ENCODE assay signal across 28 cellular contexts in genomic region chrX:16517206-16517605, GRCh38.
"Had no signal": no experiment of that assay in that cellular context is flagged by ENCODE, and none has a peak within 500 bp of the region (broad histone marks: within the 10 kb centered on the region; RNA-seq: fewer than 3 reads in every experiment).

No MANE protein-coding gene starts in this region.

- H3K27ac Mint-ChIP-seq: activated CD4-positive, alpha-beta memory T cell treated with anti-CD3 and anti-CD28 coated beads, Interleukin-2, amount 10 ng/mL, durations not matched to agents 7 days and 5 days; activated CD4-positive, alpha-beta T cell treated with anti-CD3 and anti-CD28 coated beads, Interleukin-2, amount 10 ng/mL, durations not matched to agents 24 days and 14 days; activated naive CD4-positive, alpha-beta T cell treated with anti-CD3 and anti-CD28 coated beads, Interleukin-2, amount 10 ng/mL, durations not matched to agents 7 days and 5 days; activated naive CD8-positive, alpha-beta T cell treated with anti-CD3 and anti-CD28 coated beads, Interleukin-2, amount 50 U/mL, for 24 hours; brain; effector memory CD8-positive, alpha-beta T cell; memory B cell; stimulated activated naive B cell treated with anti-CD40 and anti-IgM and Interleukin-4, amounts not matched to agents 10 μg/mL and 1 μg/mL and 100 μg/mL, for 72 hours; T-cell; T-helper 2 cell treated with Interferon-gamma antibody and Interleukin-4, amounts not matched to agents 5 μg/mL and 100 μg/mL, for 36 hours had no signal

- DNase-seq: activated CD4-positive, alpha-beta memory T cell treated with anti-CD3 and anti-CD28 coated beads, Interleukin-2, amount 10 ng/mL, durations not matched to agents 7 days and 5 days; activated CD4-positive, alpha-beta T cell treated with anti-CD3 and anti-CD28 coated beads, Interleukin-2, amount 10 ng/mL, durations not matched to agents 24 days and 14 days; activated effector memory CD4-positive, alpha-beta T cell treated with anti-CD3 and anti-CD28 coated beads, Interleukin-2, amount 50 U/mL, for 16 hours; activated naive CD4-positive, alpha-beta T cell treated with anti-CD3 and anti-CD28 coated beads, Interleukin-2, amount 10 ng/mL, durations not matched to agents 7 days and 5 days; activated naive CD8-positive, alpha-beta T cell treated with anti-CD3 and anti-CD28 coated beads, Interleukin-2, amount 50 U/mL, for 24 hours; activated T-cell treated with anti-CD3 and anti-CD28 coated beads for 4 hours; caudate nucleus; effector memory CD8-positive, alpha-beta T cell; hippocampal formation; mucosa of descending colon; naive B cell; nucleus accumbens; right lobe of liver; stimulated activated CD4-positive, alpha-beta T cell treated with anti-CD3 and anti-CD28 coated beads, Interleukin-15, amount 100 ng/mL, for 24 hours; stimulated activated naive B cell treated with anti-CD40 and anti-IgM and Interleukin-4, amounts not matched to agents 10 μg/mL and 1 μg/mL and 100 μg/mL, for 72 hours; T-cell; transverse colon; uterus had no signal

- H3K4me2 ChIP-seq: smooth muscle cell had no signal

- H2AFZ ChIP-seq: parathyroid adenoma had no signal

- H3K27ac ChIP-seq: parathyroid adenoma, right lobe of liver, transverse colon, uterus, VCaP had no signal

- H3K4me1 ChIP-seq: parathyroid adenoma, right lobe of liver, transverse colon, uterus had no signal

- H3K9me3 Mint-ChIP-seq: effector memory CD8-positive, alpha-beta T cell; T-helper 2 cell treated with Interferon-gamma antibody and Interleukin-4, amounts not matched to agents 5 μg/mL and 100 μg/mL, for 36 hours had no signal

- H3K4me3 ChIP-seq: mucosa of descending colon, right lobe of liver, smooth muscle cell, transverse colon, uterus had no signal

- H3K9ac ChIP-seq: parathyroid adenoma had no signal

- H3K4me1 Mint-ChIP-seq: activated CD4-positive, alpha-beta memory T cell treated with anti-CD3 and anti-CD28 coated beads, Interleukin-2, amount 10 ng/mL, durations not matched to agents 7 days and 5 days; activated CD4-positive, alpha-beta T cell treated with anti-CD3 and anti-CD28 coated beads, Interleukin-2, amount 10 ng/mL, durations not matched to agents 24 days and 14 days; activated naive CD4-positive, alpha-beta T cell treated with anti-CD3 and anti-CD28 coated beads, Interleukin-2, amount 10 ng/mL, durations not matched to agents 7 days and 5 days; memory B cell; naive B cell; stimulated activated naive B cell treated with anti-CD40 and anti-IgM and Interleukin-4, amounts not matched to agents 10 μg/mL and 1 μg/mL and 100 μg/mL, for 72 hours; T-cell had no signal

- H3K36me3 Mint-ChIP-seq: T-cell had no signal

- ATAC-seq: activated CD4-positive, CD25-positive, alpha-beta regulatory T cell treated with anti-CD3 and anti-CD28 coated beads, Interleukin-2, amount 50 U/mL, for 24 hours; activated naive CD8-positive, alpha-beta T cell treated with anti-CD3 and anti-CD28 coated beads, Interleukin-2, amount 50 U/mL, for 24 hours; effector memory CD8-positive, alpha-beta T cell; esophagus mucosa; mucosa of descending colon; stimulated activated naive B cell treated with anti-CD40 and anti-IgM and Interleukin-4, amounts not matched to agents 10 μg/mL and 1 μg/mL and 100 μg/mL, for 72 hours; T-cell had no signal

- H3K4me3 Mint-ChIP-seq: activated CD4-positive, alpha-beta memory T cell treated with anti-CD3 and anti-CD28 coated beads, Interleukin-2, amount 10 ng/mL, durations not matched to agents 7 days and 5 days; activated CD4-positive, alpha-beta T cell treated with anti-CD3 and anti-CD28 coated beads, Interleukin-2, amount 10 ng/mL, durations not matched to agents 24 days and 14 days; activated naive CD4-positive, alpha-beta T cell treated with anti-CD3 and anti-CD28 coated beads, Interleukin-2, amount 10 ng/mL, durations not matched to agents 7 days and 5 days; activated naive CD8-positive, alpha-beta T cell treated with anti-CD3 and anti-CD28 coated beads, Interleukin-2, amount 50 U/mL, for 24 hours; brain; effector memory CD8-positive, alpha-beta T cell; memory B cell; naive B cell; stimulated activated naive B cell treated with anti-CD40 and anti-IgM and Interleukin-4, amounts not matched to agents 10 μg/mL and 1 μg/mL and 100 μg/mL, for 72 hours; T-cell; T-helper 2 cell treated with Interferon-gamma antibody and Interleukin-4, amounts not matched to agents 5 μg/mL and 100 μg/mL, for 36 hours had no signal

- H3K79me2 ChIP-seq: parathyroid adenoma had no signal

- H3K27me3 ChIP-seq: right lobe of liver, transverse colon, uterus had no signal

- H3K36me3 ChIP-seq: right lobe of liver, transverse colon, uterus had no signal

- FAIRE-seq: endothelial cell of umbilical vein, islet of Langerhans had no signal

- H3K27me3 Mint-ChIP-seq: activated CD4-positive, alpha-beta memory T cell treated with anti-CD3 and anti-CD28 coated beads, Interleukin-2, amount 10 ng/mL, durations not matched to agents 7 days and 5 days; activated CD4-positive, alpha-beta T cell treated with anti-CD3 and anti-CD28 coated beads, Interleukin-2, amount 10 ng/mL, durations not matched to agents 24 days and 14 days; activated naive CD4-positive, alpha-beta T cell treated with anti-CD3 and anti-CD28 coated beads, Interleukin-2, amount 10 ng/mL, durations not matched to agents 7 days and 5 days; activated naive CD8-positive, alpha-beta T cell treated with anti-CD3 and anti-CD28 coated beads, Interleukin-2, amount 50 U/mL, for 24 hours; brain had no signal

- H3K9me3 ChIP-seq: mucosa of descending colon, right lobe of liver, transverse colon, uterus had no signal
